3 cellular contexts compared by ENCODE assay signal in genomic region chr7:73832806-73833205, GRCh38.
TF ChIP-seq lines count a peak whose summit lies in the region.

No MANE protein-coding gene starts in this region.

TF ChIP-seq in A549, 52 proteins besides CTCF, POLR2A, EP300 and RAD21:
- no peak for TF ChIP-seq CEBPB (IDR thresholded peaks at IDR 0.05)
- TF ChIP-seq NR3C1 (IDR thresholded peaks at IDR 0.05): no peak
- TF ChIP-seq MAZ (IDR thresholded peaks at IDR 0.05; ENCODE audit: borderline replicate concordance, low read depth, low read length): no peak
- TF ChIP-seq JUN (IDR thresholded peaks at IDR 0.05): no peak
- no peak for TF ChIP-seq RFX5 (IDR thresholded peaks at IDR 0.05)
- TF ChIP-seq HOXB13 (CRISPR knock-in tag; IDR thresholded peaks at IDR 0.05; ENCODE audit: low read depth): no peak
- TF ChIP-seq ATOH8 (CRISPR knock-in tag; IDR thresholded peaks at IDR 0.05; ENCODE audit: low read depth): no peak
- TF ChIP-seq MAFK (IDR thresholded peaks at IDR 0.05; ENCODE audit: partially characterized antibody): no peak
- TF ChIP-seq CHD4 (IDR thresholded peaks at IDR 0.05; ENCODE audit: borderline replicate concordance): no peak
- TF ChIP-seq ZC3H11A (IDR thresholded peaks at IDR 0.05): no peak
- TF ChIP-seq NFE2L2 (conservative IDR thresholded peaks at IDR 0.05; ENCODE audit: low read length): no peak
- no peak for TF ChIP-seq SREBF2 (IDR thresholded peaks at IDR 0.05)

TF ChIP-seq in IMR-90, 13 proteins besides CTCF, POLR2A, EP300 and RAD21:
- no peak for TF ChIP-seq USF2 (IDR thresholded peaks at IDR 0.05; ENCODE audit: low read depth, low read length)
- TF ChIP-seq ELK1 (IDR thresholded peaks at IDR 0.05; ENCODE audit: borderline replicate concordance, low read depth, low read length): no peak
- no peak for TF ChIP-seq RFX5 (IDR thresholded peaks at IDR 0.05; ENCODE audit: low read depth, low read length)
- TF ChIP-seq CHD1 (IDR thresholded peaks at IDR 0.05; ENCODE audit: low read depth, low read length): no peak
- no peak for TF ChIP-seq MXI1 (IDR thresholded peaks at IDR 0.05; ENCODE audit: borderline replicate concordance, low read depth, low read length)
- TF ChIP-seq CEBPB (IDR thresholded peaks at IDR 0.05; ENCODE audit: low read depth, low read length): no peak
- TF ChIP-seq MAZ (IDR thresholded peaks at IDR 0.05; ENCODE audit: borderline replicate concordance, low read depth, low read length): no peak
- no peak for TF ChIP-seq SMC3 (IDR thresholded peaks at IDR 0.05; ENCODE audit: low read depth, low read length)
- no peak for TF ChIP-seq MAFK (IDR thresholded peaks at IDR 0.05; ENCODE audit: low read depth, low read length)
- no peak for TF ChIP-seq NFE2L2 (IDR thresholded peaks at IDR 0.05; ENCODE audit: low read depth, low read length)
- no peak for TF ChIP-seq RCOR1 (IDR thresholded peaks at IDR 0.05; ENCODE audit: insufficient replicate concordance, low read length)
- TF ChIP-seq BHLHE40 (IDR thresholded peaks at IDR 0.05; ENCODE audit: low read depth, low read length): no peak
- TF ChIP-seq FOS (IDR thresholded peaks at IDR 0.05; ENCODE audit: low read depth, low read length): no peak

TF ChIP-seq in H1, 55 proteins besides CTCF, POLR2A, EP300 and RAD21:
- TF ChIP-seq CHD7 (IDR thresholded peaks at IDR 0.05; ENCODE audit: insufficient replicate concordance, low read length) (no peak), SP2 (IDR thresholded peaks at IDR 0.05; ENCODE audit: low read length) (no peak), GTF2F1 (IDR thresholded peaks at IDR 0.05; ENCODE audit: borderline replicate concordance, low read depth, low read length) (no peak), CHD2 (IDR thresholded peaks at IDR 0.05; ENCODE audit: low read length) (no peak), NRF1 (IDR thresholded peaks at IDR 0.05; ENCODE audit: low read depth, low read length) (no peak), USF2 (IDR thresholded peaks at IDR 0.05; ENCODE audit: low read length) (no peak), SIN3A (conservative IDR thresholded peaks at IDR 0.05 in 1 of 2, IDR thresholded peaks at IDR 0.05 in 1 of 2; ENCODE audit: low read depth in 1 of 2, low read length in 2 of 2) (no peak), MAFK (IDR thresholded peaks at IDR 0.05; ENCODE audit: low read depth, low read length) (no peak), CBX8 (IDR thresholded peaks at IDR 0.05; ENCODE audit: borderline replicate concordance, low read depth, low read length) (no peak), CBX5 (IDR thresholded peaks at IDR 0.05; ENCODE audit: low read depth, low read length) (no peak), RXRA (IDR thresholded peaks at IDR 0.05; ENCODE audit: insufficient read depth, low read depth, low read length) (no peak), KDM1A (IDR thresholded peaks at IDR 0.05; ENCODE audit: borderline replicate concordance, low read length) (no peak), RFX5 (IDR thresholded peaks at IDR 0.05; ENCODE audit: borderline replicate concordance, low read depth, low read length) (no peak), HDAC2 (IDR thresholded peaks at IDR 0.05; ENCODE audit: borderline replicate concordance in 1 of 2, low read depth in 2 of 2, low read length in 2 of 2) (no peak), EGR1 (IDR thresholded peaks at IDR 0.05; ENCODE audit: borderline replicate concordance, low read depth, low read length) (no peak), CHD1 (IDR thresholded peaks at IDR 0.05; ENCODE audit: low read depth, low read length) (no peak), KDM5A (IDR thresholded peaks at IDR 0.05; ENCODE audit: low read length) (no peak), SRF (IDR thresholded peaks at IDR 0.05; ENCODE audit: low read depth, low read length) (no peak)
